In the genomic region with DNA sequence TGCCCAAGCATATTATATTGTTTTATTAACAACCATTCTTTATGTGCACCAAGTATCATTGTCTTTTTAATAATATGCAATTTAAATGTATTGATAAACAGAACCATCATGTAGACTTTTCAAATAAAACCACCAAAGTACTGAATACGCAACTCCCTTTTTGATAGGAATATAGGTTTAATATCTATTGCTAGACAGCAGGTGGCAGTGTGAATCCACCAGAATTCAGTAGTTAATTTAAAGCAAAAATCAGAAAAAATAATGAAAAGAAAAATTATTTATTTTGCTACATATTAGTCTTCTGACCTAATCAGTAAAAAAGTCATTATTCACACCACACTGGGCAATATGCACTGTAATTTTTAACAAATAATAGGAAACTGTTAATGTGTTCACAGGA, we compare ENCODE assay signal across 8 cellular contexts.
DNase-seq lines count a peak whose midpoint lies in the region; ATAC-seq, FAIRE-seq and TF ChIP-seq lines count a peak whose summit lies in the region.

No MANE protein-coding gene starts in this region.

- FAIRE-seq in GM18507 (lab: Jason Lieb, UNC) = peak; percentile 33

- ATAC-seq in mucosa of descending colon (no peak), GM21360 (IDR thresholded peaks at IDR 0.05; ENCODE audit: unreplicated experiment) (no peak), HG03097 (IDR thresholded peaks at IDR 0.05; ENCODE audit: low FRiP score, unreplicated experiment) (no peak)

- H3K36me3 ChIP-seq in mucosa of descending colon (ENCODE audit: low read depth) = no peaks in the 10 kb centered on the region

- no peaks in the 10 kb centered on the region for H3K9me3 ChIP-seq in mucosa of descending colon

- DNase-seq in AG10803 (ENCODE audit: low read depth) = peak; percentile 52
- no peak for DNase-seq in GM18507 (ENCODE audit: extremely low spot score, insufficient read length, low read depth)
- DNase-seq in SKM-1 (lab: John Stamatoyannopoulos, UW; ENCODE audit: unreplicated experiment) = peak; percentile 5
- DNase-seq in glomerular endothelial cell (ENCODE audit: extremely low read depth, low read depth, low spot score) = peak; percentile 14
- no peak for DNase-seq in mucosa of descending colon
- no peak for DNase-seq in stimulated activated CD4-positive, alpha-beta T cell treated with anti-CD3 and anti-CD28 coated beads, Interleukin-4, amount 100 ng/mL, for 1 hour

- intact Hi-C loops in mucosa of descending colon (cut with DNase I, micrococcal nuclease) = loop anchor here in 1 of 2 donors (10.0 kb wide), 1 partner anchor 163 kb away; no protein-coding TSS in a partner anchor

- H3K4me3 ChIP-seq in AG10803 (ENCODE audit: low read length) = no peak overlapping the region
- no peak overlapping the region for H3K4me3 ChIP-seq in mucosa of descending colon

- TF ChIP-seq CTCF in AG10803 (conservative IDR thresholded peaks at IDR 0.05; ENCODE audit: low read length) (peak; percentile 71), mucosa of descending colon (IDR thresholded peaks at IDR 0.05) (no peak)

- H3K4me1 ChIP-seq in mucosa of descending colon (ENCODE audit: low read depth) = no peaks in the 10 kb centered on the region

Comparison
In these comparisons a context has a peak if more than half of its experiments do, and no peak if none do; other contexts are left out.
1. DNase-seq: peak in AG10803 (single experiment), SKM-1 (single experiment) and glomerular endothelial cell (single experiment); none in GM18507 (single experiment), mucosa of descending colon (0 of 3) and stimulated activated CD4-positive, alpha-beta T cell treated with anti-CD3 and anti-CD28 coated beads, Interleukin-4, amount 100 ng/mL, for 1 hour (single experiment).